In genomic region chr20:5353624-5354496, GRCh38 we compare ENCODE assay signal across 13 cellular contexts. TPM values are rescaled to one million over a fixed set of nuclear protein-coding genes. Genes with fewer than 3 reads are reported as not detected.
DNase-seq lines count a peak whose midpoint lies in the region; ATAC-seq and TF ChIP-seq lines count a peak whose summit lies in the region.
"Had no signal": no experiment of that assay in that cellular context is flagged by ENCODE, and none has a peak within 500 bp of the region (broad histone marks: within the 10 kb centered on the region; RNA-seq: fewer than 3 reads in every experiment).

No MANE protein-coding gene starts in this region.

- H3K4me1 Mint-ChIP-seq in CD8-positive, alpha-beta memory T cell, result no peaks in the 10 kb centered on the region
- H3K4me1 Mint-ChIP-seq in endodermal cell, result no peaks in the 10 kb centered on the region
- H3K4me1 Mint-ChIP-seq: activated CD4-positive, alpha-beta T cell treated with anti-CD3 and anti-CD28 coated beads, Interleukin-2, amount 10 ng/mL, durations not matched to agents 7 days and 5 days had no signal

- H3K4me1 ChIP-seq in mammary epithelial cell (ENCODE audit: insufficient read depth, low read length) (peaks cover 9% of the 10 kb centered on the region), endodermal cell (ENCODE audit: control insufficient read depth, insufficient read depth, low read length) (no peaks in the 10 kb centered on the region)
- H3K4me1 ChIP-seq in CD8-positive, alpha-beta memory T cell (ENCODE audit: insufficient read depth, low read length), result no peaks in the 10 kb centered on the region
- H3K4me1 ChIP-seq: right lobe of liver had no signal

- dilution Hi-C loops in mammary epithelial cell (cut with HindIII; ENCODE audit: low sequenced_read_pairs), result no loop called here

- BruUV-seq in mammary epithelial cell (replicated peaks; lab: Mats Ljungman, UMichigan), result no TSS peak

- POLR2A ChIA-PET in CD8-positive, alpha-beta memory T cell (lab: Charles Lee), result no interaction called here

- H3K9me3 ChIP-seq in mammary epithelial cell (replicated peaks; ENCODE audit: insufficient read depth, low read length) (no peaks in the 10 kb centered on the region), endodermal cell (ENCODE audit: control insufficient read depth, low read length) (no peaks in the 10 kb centered on the region)
- no peaks in the 10 kb centered on the region for H3K9me3 ChIP-seq in CD8-positive, alpha-beta memory T cell (ENCODE audit: low read length)
- H3K9me3 ChIP-seq: right lobe of liver had no signal

- peaks cover 0 to 43% of the 10 kb centered on the region in 2 donors for H3K27me3 Mint-ChIP-seq in CD8-positive, alpha-beta memory T cell
- no peaks in the 10 kb centered on the region for H3K27me3 Mint-ChIP-seq in endodermal cell (ENCODE audit: insufficient read depth)

- no peaks in the 10 kb centered on the region for H4K20me1 ChIP-seq in mammary epithelial cell (ENCODE audit: insufficient read depth, low read length)

- H3K27me3 ChIP-seq in mammary epithelial cell (ENCODE audit: insufficient read depth, low read length) (no peaks in the 10 kb centered on the region), endodermal cell (ENCODE audit: control insufficient read depth, insufficient read depth, low read length, poor library complexity, severe bottlenecking) (no peaks in the 10 kb centered on the region)
- no peaks in the 10 kb centered on the region for H3K27me3 ChIP-seq in CD8-positive, alpha-beta memory T cell (ENCODE audit: insufficient read depth, low read length, poor library complexity, severe bottlenecking)
- H3K27me3 ChIP-seq: right lobe of liver had no signal

- H3K4me3 ChIP-seq in mammary epithelial cell (replicated peaks in 1 of 3; ENCODE audit: insufficient read depth in 1 of 3, low read depth in 2 of 3, low read length in 3 of 3) (no peak overlapping the region), endodermal cell (ENCODE audit: low read length) (no peak overlapping the region)
- no peak overlapping the region for H3K4me3 ChIP-seq in CD8-positive, alpha-beta memory T cell (ENCODE audit: low read length)
- H3K4me3 ChIP-seq: right lobe of liver had no signal

- H3K36me3 Mint-ChIP-seq in CD8-positive, alpha-beta memory T cell, result no peaks in the 10 kb centered on the region
- H3K36me3 Mint-ChIP-seq in endodermal cell (ENCODE audit: low read depth), result no peaks in the 10 kb centered on the region

- H3K27ac Mint-ChIP-seq in CD8-positive, alpha-beta memory T cell, result no peak overlapping the region
- H3K27ac Mint-ChIP-seq in endodermal cell, result no peak overlapping the region
- H3K27ac Mint-ChIP-seq: activated CD4-positive, alpha-beta T cell treated with anti-CD3 and anti-CD28 coated beads, Interleukin-2, amount 10 ng/mL, durations not matched to agents 7 days and 5 days had no signal

- CTCF ChIA-PET in mammary epithelial cell (lab: Charles Lee; ENCODE audit: low non-redundant PET), result no interaction called here
- CTCF ChIA-PET in CD8-positive, alpha-beta memory T cell (lab: Charles Lee), result no interaction called here

- in situ Hi-C loops in mammary epithelial cell (cut with MboI; ENCODE audit: low sequenced_read_pairs in 2 of 2), result no loop called here

- H2AFZ ChIP-seq in mammary epithelial cell (ENCODE audit: low read depth, low read length), result no peak overlapping the region

- no peaks in the 10 kb centered on the region for H3K79me2 ChIP-seq in mammary epithelial cell (ENCODE audit: insufficient read depth, low read length)

- H3K9me3 Mint-ChIP-seq in CD8-positive, alpha-beta memory T cell, result peaks cover 3 to 8% (median 4%) of the 10 kb centered on the region in 5 donors
- H3K9me3 Mint-ChIP-seq in endodermal cell, result peaks cover 2% of the 10 kb centered on the region

- intact Hi-C loops in mammary epithelial cell (cut with micrococcal nuclease), result loop anchor here (1.0 kb wide), 1 partner anchor 43 kb away; no protein-coding TSS in a partner anchor
- intact Hi-C loops in posterior vena cava (cut with DNase I), result loop anchor here in 1 of 2 donors (5.0 kb wide), 1 partner anchor 942 kb away; no protein-coding TSS in a partner anchor

- no peak for TF ChIP-seq CTCF in mammary epithelial cell (conservative IDR thresholded peaks at IDR 0.05 in 1 of 2, IDR thresholded peaks at IDR 0.05 in 1 of 2; ENCODE audit: extremely low read depth in 1 of 2, insufficient read depth in 1 of 2, low read depth in 1 of 2, low read length in 2 of 2)
- TF ChIP-seq CTCF in endodermal cell (conservative IDR thresholded peaks at IDR 0.05), result no peak

- DNase-seq in ELR (ENCODE audit: low read depth) (peak; percentile 75), MV-4-11 (lab: John Stamatoyannopoulos, UW) (peak; percentile 58), mammary epithelial cell (peak; percentile 67), pulmonary artery endothelial cell (ENCODE audit: low read depth, low spot score) (peak; percentile 57), posterior vena cava (ENCODE audit: low spot score) (no peak), endodermal cell (no peak)
- DNase-seq in CD8-positive, alpha-beta memory T cell, result no peak
- DNase-seq: activated CD4-positive, alpha-beta T cell treated with anti-CD3 and anti-CD28 coated beads, Interleukin-2, amount 10 ng/mL, durations not matched to agents 7 days and 5 days; midbrain; NCI-H2029 treated with DMSO at 0.1 percent for 48 hours; right lobe of liver had no signal

- 50% methylated on average over 4 of the region's 4 CpGs for WGBS in mammary epithelial cell (ENCODE audit: low coverage, missing lambda C conversion rate)
- WGBS in endodermal cell (ENCODE audit: insufficient coverage in 1 of 2, insufficient read length in 1 of 2), 2 experiments, result 92% methylated on average over 2 of the region's 4 CpGs; no CpG with 5 or more reads in 1 of the 2 experiments

- no peak overlapping the region for H3K4me2 ChIP-seq in mammary epithelial cell (ENCODE audit: insufficient read depth, low read depth, low read length)

- H3K36me3 ChIP-seq in mammary epithelial cell (ENCODE audit: insufficient read depth, low read length) (no peaks in the 10 kb centered on the region), endodermal cell (ENCODE audit: control insufficient read depth, insufficient read depth, low read length) (no peaks in the 10 kb centered on the region)
- no peaks in the 10 kb centered on the region for H3K36me3 ChIP-seq in CD8-positive, alpha-beta memory T cell (ENCODE audit: insufficient read depth, low read length)
- H3K36me3 ChIP-seq: right lobe of liver had no signal

- H3K9ac ChIP-seq in mammary epithelial cell (ENCODE audit: insufficient read depth, low read length), result no peak overlapping the region
- H3K9ac ChIP-seq in endodermal cell (ENCODE audit: extremely low read depth, low read length, poor library complexity, severe bottlenecking), result no peak overlapping the region

- H3K27ac ChIP-seq in mammary epithelial cell (ENCODE audit: insufficient read depth, low read depth, low read length) (no peak overlapping the region), endodermal cell (ENCODE audit: low read depth, low read length) (no peak overlapping the region)
- H3K27ac ChIP-seq in CD8-positive, alpha-beta memory T cell (ENCODE audit: low read depth, low read length), result no peak overlapping the region
- H3K27ac ChIP-seq: right lobe of liver had no signal

- no peak overlapping the region for H3K4me3 Mint-ChIP-seq in CD8-positive, alpha-beta memory T cell
- no peak overlapping the region for H3K4me3 Mint-ChIP-seq in endodermal cell
- H3K4me3 Mint-ChIP-seq: activated CD4-positive, alpha-beta T cell treated with anti-CD3 and anti-CD28 coated beads, Interleukin-2, amount 10 ng/mL, durations not matched to agents 7 days and 5 days had no signal

- ATAC-seq in GM19023 (IDR thresholded peaks at IDR 0.05; ENCODE audit: unreplicated experiment), result no peak
- ATAC-seq: right lobe of liver, Right ventricle myocardium inferior had no signal

RNA-seq across cellular contexts. Expression of gene PROKR2, which starts 37.1 kb away (rescaled TPM):
- total RNA-seq in mammary epithelial cell (not detected), pulmonary artery endothelial cell (not detected in 2 replicates), posterior vena cava (not detected), endodermal cell (not detected)
- polyA plus RNA-seq in mammary epithelial cell, result not detected
- polyA minus RNA-seq in mammary epithelial cell, result not detected
- total RNA-seq in CD8-positive, alpha-beta memory T cell, result under 1 TPM in 1 of 2 experiments, not detected in 1; 0.18 TPM
- 0.94 TPM for polyA plus RNA-seq in CD8-positive, alpha-beta memory T cell
- not detected for polyA plus RNA-seq in endodermal cell (2013, experiment 1 of 2)
- polyA plus RNA-seq in endodermal cell (2013, experiment 2 of 2), result not detected
- total RNA-seq: activated CD4-positive, alpha-beta T cell treated with anti-CD3 and anti-CD28 coated beads, Interleukin-2, amount 10 ng/mL, durations not matched to agents 7 days and 5 days; right lobe of liver; Right ventricle myocardium inferior had no signal

Comparison
In these comparisons a context has a peak if more than half of its experiments do, and no peak if none do; other contexts are left out.
1. DNase-seq: peak in ELR (single experiment), MV-4-11 (single experiment), mammary epithelial cell (single experiment) and pulmonary artery endothelial cell (single experiment); none in posterior vena cava (single experiment), CD8-positive, alpha-beta memory T cell (0 of 5) and endodermal cell (single experiment).